24 cellular contexts compared by ENCODE assay signal in genomic region chrX:8688776-8689175, GRCh38. TPM values are rescaled to one million over a fixed set of nuclear protein-coding genes. Genes with fewer than 3 reads are reported as not detected.
DNase-seq lines count a peak whose midpoint lies in the region; ATAC-seq and TF ChIP-seq lines count a peak whose summit lies in the region.
"Had no signal": no experiment of that assay in that cellular context is flagged by ENCODE, and none has a peak within 500 bp of the region (broad histone marks: within the 10 kb centered on the region; RNA-seq: fewer than 3 reads in every experiment).

No MANE protein-coding gene starts in this region.

- no peaks in the 10 kb centered on the region for H3K9me3 ChIP-seq in NT2/D1 (ENCODE audit: insufficient read depth, low read length)
- no peaks in the 10 kb centered on the region for H3K9me3 ChIP-seq in iPS DF 6.9 (ENCODE audit: control insufficient read depth, insufficient read depth, low read length)
- H3K9me3 ChIP-seq in neural cell (ENCODE audit: low read length) = no peaks in the 10 kb centered on the region
- H3K9me3 ChIP-seq: A549; BLaER1 treated with 17β-estradiol and CSF1 and Interleukin-3, amounts not matched to agents 10 nM and 100 nM; MG63; SK-N-SH had no signal

- no peaks in the 10 kb centered on the region for H3K79me2 ChIP-seq in neural cell (replicated peaks; ENCODE audit: insufficient read depth, low read length)

- TF ChIP-seq CTCF in neural cell (IDR thresholded peaks at IDR 0.05; ENCODE audit: poor library complexity, severe bottlenecking) = no peak

- H3K27ac ChIP-seq in iPS DF 6.9 (ENCODE audit: low read length) (no peak overlapping the region), neural cell (ENCODE audit: low read length) (no peak overlapping the region)
- H3K27ac ChIP-seq: A549; BLaER1 treated with 17β-estradiol and CSF1 and Interleukin-3, amounts not matched to agents 10 nM and 100 nM; HL-60 had no signal

- no peaks in the 10 kb centered on the region for H3K9me2 ChIP-seq in neural cell (ENCODE audit: insufficient read depth, low read length)
- H3K9me2 ChIP-seq: SK-N-SH had no signal

- H3K4me2 ChIP-seq in neural cell (ENCODE audit: low read length) = no peak overlapping the region
- H3K4me2 ChIP-seq: A549; BLaER1 treated with 17β-estradiol and CSF1 and Interleukin-3, amounts not matched to agents 10 nM and 100 nM; SK-N-SH had no signal

- H3K27me3 ChIP-seq in H7 (ENCODE audit: control insufficient read depth, insufficient read depth, low read length) = no peaks in the 10 kb centered on the region
- peaks cover 8% of the 10 kb centered on the region for H3K27me3 ChIP-seq in NT2/D1 (ENCODE audit: insufficient read depth, insufficient read length)
- no peaks in the 10 kb centered on the region for H3K27me3 ChIP-seq in iPS DF 6.9 (ENCODE audit: control insufficient read depth, insufficient read depth, low read length)
- no peaks in the 10 kb centered on the region for H3K27me3 ChIP-seq in neural cell (ENCODE audit: insufficient read depth, low read depth, low read length)
- H3K27me3 ChIP-seq: MG63 had no signal

- no peaks in the 10 kb centered on the region for H3F3A ChIP-seq in neural cell (ENCODE audit: insufficient read depth, low read length, poor library complexity, severe bottlenecking)

- no peak for TF ChIP-seq EP300 in neural cell (conservative IDR thresholded peaks at IDR 0.05; ENCODE audit: poor library complexity, severe bottlenecking)

- H3K36me3 ChIP-seq in H7 (replicated peaks; ENCODE audit: control insufficient read depth, insufficient read depth, low read length) (no peaks in the 10 kb centered on the region), NT2/D1 (ENCODE audit: insufficient read depth, insufficient read length, low read length) (no peaks in the 10 kb centered on the region), iPS DF 6.9 (ENCODE audit: control insufficient read depth, insufficient read depth, low read length) (no peaks in the 10 kb centered on the region), neural cell (ENCODE audit: insufficient read depth, low read length) (no peaks in the 10 kb centered on the region)
- H3K36me3 ChIP-seq: BLaER1 treated with 17β-estradiol and CSF1 and Interleukin-3, amounts not matched to agents 10 nM and 100 nM; MG63 had no signal

- H3K4me3 ChIP-seq in H7 (ENCODE audit: insufficient read depth, low read depth, low read length) = no peak overlapping the region
- H3K4me3 ChIP-seq in NT2/D1 (ENCODE audit: insufficient read length, low read depth) = no peak overlapping the region
- H3K4me3 ChIP-seq in iPS DF 6.9 (ENCODE audit: low read length) = no peak overlapping the region
- peak overlapping the region; percentile 47 for H3K4me3 ChIP-seq in neural cell (ENCODE audit: low read length)
- H3K4me3 ChIP-seq: A549; BLaER1 treated with 17β-estradiol and CSF1 and Interleukin-3, amounts not matched to agents 10 nM and 100 nM; MG63 had no signal

- no peaks in the 10 kb centered on the region for H3K4me1 ChIP-seq in NT2/D1 (ENCODE audit: insufficient read depth, insufficient read length)
- no peaks in the 10 kb centered on the region for H3K4me1 ChIP-seq in iPS DF 6.9 (ENCODE audit: control insufficient read depth, insufficient read depth, low read length)
- H3K4me1 ChIP-seq: A549 had no signal

- ATAC-seq in HG03521 (IDR thresholded peaks at IDR 0.05; ENCODE audit: unreplicated experiment) (no peak), HG02884 (IDR thresholded peaks at IDR 0.05; ENCODE audit: unreplicated experiment) (no peak), GM18873 (IDR thresholded peaks at IDR 0.05; ENCODE audit: low FRiP score, unreplicated experiment) (no peak)
- ATAC-seq: A549; CD8-positive, alpha-beta T cell had no signal

- DNase-seq in H7 (peak; percentile 13), NT2/D1 (ENCODE audit: low read depth, low spot score) (peak; percentile 90), iPS DF 6.9 (ENCODE audit: low read depth, low spot score) (peak; percentile 47)
- DNase-seq in activated CD4-positive, CD25-positive, alpha-beta regulatory T cell treated with anti-CD3 and anti-CD28 coated beads, Interleukin-2, amount 50 U/mL, for 72 hours = no peak
- DNase-seq: Calu3; CD8-positive, alpha-beta T cell; HFFc6; Kasumi-1; MG63; NCI-H1048; NCI-H1436; NCI-H2029; NCI-H345; NCI-H748 treated with DMSO at 0.1 percent for 48 hours; RPMI8226; SHP77 treated with DMSO at 0.1 percent for 48 hours; SK-N-SH had no signal

- no peaks in the 10 kb centered on the region for H4K20me1 ChIP-seq in neural cell (ENCODE audit: insufficient read depth)

- no peak overlapping the region for H2AFZ ChIP-seq in neural cell (ENCODE audit: low read depth, low read length)

- no peak for TF ChIP-seq RAD21 in neural cell (conservative IDR thresholded peaks at IDR 0.05)

- H3K9ac ChIP-seq in NT2/D1 (ENCODE audit: insufficient read length, low read depth) = no peak overlapping the region
- H3K9ac ChIP-seq in neural cell (ENCODE audit: low read length) = no peak overlapping the region
- H3K9ac ChIP-seq: BLaER1 treated with 17β-estradiol and CSF1 and Interleukin-3, amounts not matched to agents 10 nM and 100 nM; SK-N-SH had no signal

- no CpG with 5 or more reads among the region's 3 CpGs for WGBS in iPS DF 6.9 (ENCODE audit: insufficient coverage, insufficient read length)

TF ChIP-seq in neural cell, 6 proteins besides CTCF, POLR2A, EP300 and RAD21:
- TF ChIP-seq EZH2 (IDR thresholded peaks at IDR 0.05; ENCODE audit: borderline replicate concordance, insufficient read depth, low read length, poor library complexity, severe bottlenecking) (no peak), POLR2AphosphoS5 (IDR thresholded peaks at IDR 0.05) (peak; percentile 34)

RNA-seq across cellular contexts. Expression of gene ANOS1, which starts 43.2 kb away (rescaled TPM):
- total RNA-seq in H7 (2014; rRNA removed; shearing (Covaris generic)) = 69.3 and 70.8 TPM in 2 replicates
- polyA plus RNA-seq in neural cell = 0.72 and 1.4 TPM in 2 replicates
- polyA minus RNA-seq in neural cell = 1.7 and 2.5 TPM in 2 replicates
- total RNA-seq: CD8-positive, alpha-beta T cell had no signal
